1 cellular context compared by ENCODE assay signal in the genomic region with DNA sequence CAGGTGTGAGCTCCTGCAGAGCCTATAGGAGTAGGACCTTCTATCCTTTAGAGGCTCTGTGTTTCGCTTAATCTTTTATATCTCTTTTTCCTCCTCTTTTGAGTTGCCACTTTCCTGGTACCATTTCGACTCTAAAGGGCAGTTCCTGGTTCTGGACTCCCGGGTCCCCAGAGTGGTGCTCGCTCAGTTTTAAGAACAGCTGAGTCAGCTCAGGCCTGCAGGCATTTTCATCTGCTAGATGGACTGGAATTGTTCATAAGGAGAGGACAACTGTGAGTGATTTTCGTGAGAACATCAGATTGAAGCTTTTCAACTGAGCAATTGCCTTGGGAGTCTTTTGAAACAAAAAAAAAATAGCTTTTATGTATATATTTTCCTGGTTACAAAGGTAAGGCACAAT.
TF ChIP-seq lines count a peak whose summit lies in the region.

No MANE protein-coding gene starts in this region.

TF ChIP-seq in H1, 55 proteins besides CTCF, POLR2A, EP300 and RAD21:
- TF ChIP-seq, protein P1, sequence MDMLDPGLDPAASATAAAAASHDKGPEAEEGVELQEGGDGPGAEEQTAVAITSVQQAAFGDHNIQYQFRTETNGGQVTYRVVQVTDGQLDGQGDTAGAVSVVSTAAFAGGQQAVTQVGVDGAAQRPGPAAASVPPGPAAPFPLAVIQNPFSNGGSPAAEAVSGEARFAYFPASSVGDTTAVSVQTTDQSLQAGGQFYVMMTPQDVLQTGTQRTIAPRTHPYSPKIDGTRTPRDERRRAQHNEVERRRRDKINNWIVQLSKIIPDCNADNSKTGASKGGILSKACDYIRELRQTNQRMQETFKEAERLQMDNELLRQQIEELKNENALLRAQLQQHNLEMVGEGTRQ (IDR thresholded peaks at IDR 0.05; ENCODE audit: low read length) = no peak
- TF ChIP-seq RXRA (IDR thresholded peaks at IDR 0.05; ENCODE audit: insufficient read depth, low read depth, low read length) (no peak), CBX8 (IDR thresholded peaks at IDR 0.05; ENCODE audit: borderline replicate concordance, low read depth, low read length) (no peak), KDM1A (IDR thresholded peaks at IDR 0.05; ENCODE audit: borderline replicate concordance, low read length) (no peak), MAFK (IDR thresholded peaks at IDR 0.05; ENCODE audit: low read depth, low read length) (peak; percentile 22; the same call in 1 of the 2 replicates)
